In genomic region chr9:38018230-38018963, GRCh38 we compare ENCODE assay signal across 13 cellular contexts. TPM values are rescaled to one million over a fixed set of nuclear protein-coding genes. Genes with fewer than 3 reads are reported as not detected.
DNase-seq lines count a peak whose midpoint lies in the region; ATAC-seq and TF ChIP-seq lines count a peak whose summit lies in the region.
"Had no signal": no experiment of that assay in that cellular context is flagged by ENCODE, and none has a peak within 500 bp of the region (broad histone marks: within the 10 kb centered on the region; RNA-seq: fewer than 3 reads in every experiment).

No MANE protein-coding gene starts in this region.

- no peaks in the 10 kb centered on the region for H3K9me3 ChIP-seq in heart left ventricle
- H3K9me3 ChIP-seq in endocrine pancreas (ENCODE audit: control insufficient read depth, low read length) = no peaks in the 10 kb centered on the region
- no peaks in the 10 kb centered on the region for H3K9me3 ChIP-seq in muscle layer of duodenum (ENCODE audit: control insufficient read depth in 1 of 2, low read length in 2 of 2)
- no peaks in the 10 kb centered on the region for H3K9me3 ChIP-seq in upper lobe of left lung
- H3K9me3 ChIP-seq: gastrocnemius medialis, MG63 had no signal

- ATAC-seq in heart left ventricle (no peak), left ventricle myocardium superior (no peak), upper lobe of left lung (ENCODE audit: low FRiP score in 2 of 2) (no peak), GM18873 (IDR thresholded peaks at IDR 0.05; ENCODE audit: low FRiP score, unreplicated experiment) (no peak)
- ATAC-seq: activated CD8-positive, alpha-beta memory T cell treated with anti-CD3 and anti-CD28 coated beads, Interleukin-2, amount 10 ng/mL, durations not matched to agents 7 days and 5 days had no signal

- peaks cover 11 to 75% (median 54%) of the 10 kb centered on the region in 12 donors for H3K4me1 ChIP-seq in heart left ventricle
- peaks cover 10% of the 10 kb centered on the region for H3K4me1 ChIP-seq in endocrine pancreas (ENCODE audit: control insufficient read depth, insufficient read depth, low read length)
- H3K4me1 ChIP-seq in muscle layer of duodenum (ENCODE audit: control insufficient read depth in 1 of 2, insufficient read depth in 2 of 2, low read length in 2 of 2) = peaks cover 17 to 59% of the 10 kb centered on the region in 2 donors
- peaks cover 48 to 70% (median 60%) of the 10 kb centered on the region in 4 donors for H3K4me1 ChIP-seq in upper lobe of left lung

- TF ChIP-seq CTCF in heart left ventricle (IDR thresholded peaks at IDR 0.05) (no peak), upper lobe of left lung (IDR thresholded peaks at IDR 0.05) (no peak)

- no peak for DNase-seq in heart left ventricle
- DNase-seq in left ventricle myocardium superior = no peak
- DNase-seq in upper lobe of left lung = no peak
- DNase-seq in NCI-H146 (lab: John Stamatoyannopoulos, UW) = no peak
- no peak for DNase-seq in SW480 (ENCODE audit: low spot score)
- DNase-seq: activated CD8-positive, alpha-beta memory T cell treated with anti-CD3 and anti-CD28 coated beads, Interleukin-2, amount 10 ng/mL, durations not matched to agents 7 days and 5 days; gastrocnemius medialis; NCI-H526; stimulated activated naive CD4-positive, alpha-beta T cell had no signal

- intact Hi-C loops in heart left ventricle (cut with DNase I) (loop anchor here in 6 of 10 donors (2.0 to 10.0 kb wide), 10 partner anchors 20 to 344 kb away; partner anchors contain the start of gene SHB (in 3 of the 6)), left ventricle myocardium superior (cut with micrococcal nuclease) (loop anchor here (10.0 kb wide), 1 partner anchor 146 kb away; no protein-coding TSS in a partner anchor)

- H3K36me3 ChIP-seq in heart left ventricle = peaks cover 0 to 21% (median 3%) of the 10 kb centered on the region in 9 donors
- peaks cover 2% of the 10 kb centered on the region for H3K36me3 ChIP-seq in endocrine pancreas (ENCODE audit: control insufficient read depth, insufficient read depth, low read length)
- H3K36me3 ChIP-seq in muscle layer of duodenum (ENCODE audit: control insufficient read depth in 1 of 2, insufficient read depth in 2 of 2, low read length in 2 of 2) = no peaks in the 10 kb centered on the region
- H3K36me3 ChIP-seq in upper lobe of left lung = peaks cover 0 to 13% (median 2%) of the 10 kb centered on the region in 4 donors
- H3K36me3 ChIP-seq: gastrocnemius medialis, MG63 had no signal

- H3K4me3 ChIP-seq in heart left ventricle (no peak overlapping the region), endocrine pancreas (ENCODE audit: control insufficient read depth, insufficient read depth, low read length) (peak overlapping the region; percentile 4), muscle layer of duodenum (ENCODE audit: low read depth in 1 of 2, low read length in 2 of 2) (no peak overlapping the region), upper lobe of left lung (no peak overlapping the region)
- H3K4me3 ChIP-seq: MG63 had no signal

- H3K9ac ChIP-seq in endocrine pancreas (ENCODE audit: control insufficient read depth, insufficient read depth, low read length) = no peak overlapping the region

- H3K27ac ChIP-seq in heart left ventricle = peak overlapping the region in 11 of 12 donors; percentile 40 to 82 (median 57)
- peak overlapping the region; percentile 44 for H3K27ac ChIP-seq in muscle layer of duodenum (ENCODE audit: low read length)
- H3K27ac ChIP-seq in upper lobe of left lung = peak overlapping the region; percentile 32 to 68 (median 56)
- H3K27ac ChIP-seq: gastrocnemius medialis had no signal

- H3K27me3 ChIP-seq in heart left ventricle (no peaks in the 10 kb centered on the region), endocrine pancreas (ENCODE audit: control insufficient read depth, insufficient read depth, low read length) (no peaks in the 10 kb centered on the region), muscle layer of duodenum (ENCODE audit: low read depth, low read length) (no peaks in the 10 kb centered on the region), upper lobe of left lung (no peaks in the 10 kb centered on the region)
- H3K27me3 ChIP-seq: gastrocnemius medialis, MG63 had no signal

- no peak for TF ChIP-seq EP300 in upper lobe of left lung (IDR thresholded peaks at IDR 0.05)

- TF ChIP-seq POLR2A in heart left ventricle (IDR thresholded peaks at IDR 0.05) = no peak
- no peak for TF ChIP-seq POLR2A in upper lobe of left lung (IDR thresholded peaks at IDR 0.05)

- 71 to 77% (median 74%) methylated on average over 5 of the region's 5 CpGs for WGBS in heart left ventricle, 4 donors
- 65 to 66% methylated on average over 5 of the region's 5 CpGs for WGBS in upper lobe of left lung, 2 donors

RNA-seq across cellular contexts. Expression of gene SHB, which starts 50.6 kb away (rescaled TPM):
- total RNA-seq in heart left ventricle (10 to 100 TPM; 10.7 to 31.4 (median 21.4) TPM), left ventricle myocardium superior (15.9 TPM), upper lobe of left lung (10 to 100 TPM; 29.3 to 51.2 (median 33.3) TPM)
- polyA plus RNA-seq in heart left ventricle = 10 to 100 TPM in 1 of 2 donors, 1 to 10 TPM in 1; 7.8 to 23.2 TPM
